Comparison of ENCODE assay signal across 13 cellular contexts in genomic region chr5:55593115-55593472, GRCh38.
DNase-seq lines count a peak whose midpoint lies in the region; ATAC-seq, FAIRE-seq and TF ChIP-seq lines count a peak whose summit lies in the region.
"Had no signal": no experiment of that assay in that cellular context is flagged by ENCODE, and none has a peak within 500 bp of the region (broad histone marks: within the 10 kb centered on the region; RNA-seq: fewer than 3 reads in every experiment).

No MANE protein-coding gene starts in this region.

- H3K27me3 Mint-ChIP-seq in nephron (ENCODE audit: low read depth) = no peaks in the 10 kb centered on the region

- peak overlapping the region in 2 of 3 experiments; percentile 43 to 55 for H3K27ac Mint-ChIP-seq in nephron
- H3K27ac Mint-ChIP-seq: effector memory CD8-positive, alpha-beta T cell had no signal

- TF ChIP-seq CTCF in nephron (IDR thresholded peaks at IDR 0.05; ENCODE audit: unreplicated experiment in 3 of 3) = no peak

- peaks cover 40% of the 10 kb centered on the region for H3K4me1 Mint-ChIP-seq in nephron

- ATAC-seq in GM21515 (IDR thresholded peaks at IDR 0.05; ENCODE audit: unreplicated experiment) (no peak), GM19397 (IDR thresholded peaks at IDR 0.05; ENCODE audit: unreplicated experiment) (no peak)
- ATAC-seq: effector memory CD8-positive, alpha-beta T cell; HCT116 had no signal

- FAIRE-seq in urothelium cell line (lab: Jason Lieb, UNC) = no peak
- FAIRE-seq: GM12891 had no signal

- H3K36me3 Mint-ChIP-seq in nephron (ENCODE audit: low read depth) = no peaks in the 10 kb centered on the region

- H3K9me3 Mint-ChIP-seq in nephron = no peaks in the 10 kb centered on the region
- H3K9me3 Mint-ChIP-seq: effector memory CD8-positive, alpha-beta T cell had no signal

- peak; percentile 10 to 70 for DNase-seq in NCI-H524 (lab: John Stamatoyannopoulos, UW)
- no peak for DNase-seq in NCI-H524 treated with DMSO at 0.1 percent for 48 hours (lab: John Stamatoyannopoulos, UW)
- peak; percentile 80 for DNase-seq in NCI-H1694 treated with DMSO at 0.1 percent for 48 hours (lab: John Stamatoyannopoulos, UW)
- DNase-seq in SKM-1 (lab: John Stamatoyannopoulos, UW; ENCODE audit: unreplicated experiment) = peak; percentile 30
- DNase-seq in urothelium cell line (ENCODE audit: low spot score) = no peak
- DNase-seq: ACHN; DMS53; effector memory CD8-positive, alpha-beta T cell had no signal

- H3K4me3 Mint-ChIP-seq in nephron = no peak overlapping the region
- H3K4me3 Mint-ChIP-seq: effector memory CD8-positive, alpha-beta T cell had no signal

Comparison
In these comparisons a context has a peak if more than half of its experiments do, and no peak if none do; other contexts are left out.
1. DNase-seq: peak in NCI-H524 (2 of 2), NCI-H1694 treated with DMSO at 0.1 percent for 48 hours (single experiment) and SKM-1 (single experiment); none in NCI-H524 treated with DMSO at 0.1 percent for 48 hours (single experiment) and urothelium cell line (single experiment).